ENCODE assay signal across 16 cellular contexts in the genomic region with DNA sequence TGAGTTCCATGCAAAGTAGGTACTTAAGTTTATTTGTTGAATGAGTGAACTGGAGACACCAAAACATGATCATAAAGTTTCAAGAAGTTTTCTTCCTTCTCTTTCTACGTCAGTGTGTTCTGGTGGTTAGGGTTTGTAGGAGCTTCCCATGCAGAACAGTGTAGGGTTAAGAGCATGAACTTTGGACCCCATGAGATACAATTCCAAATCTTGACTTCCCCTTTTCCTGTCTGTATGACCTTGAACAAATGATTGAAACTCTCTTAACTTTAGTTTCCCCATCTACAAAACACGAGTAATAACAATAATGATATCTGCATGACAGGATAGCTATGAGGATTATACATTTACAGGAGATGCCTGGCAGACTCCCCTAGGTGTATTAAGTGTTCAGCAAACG. TPM values are rescaled to one million over a fixed set of nuclear protein-coding genes. Genes with fewer than 3 reads are reported as not detected.
DNase-seq lines count a peak whose midpoint lies in the region; ATAC-seq and TF ChIP-seq lines count a peak whose summit lies in the region.
"Had no signal": no experiment of that assay in that cellular context is flagged by ENCODE, and none has a peak within 500 bp of the region (broad histone marks: within the 10 kb centered on the region; RNA-seq: fewer than 3 reads in every experiment).

No MANE protein-coding gene starts in this region.

- peaks cover 1% of the 10 kb centered on the region for H3K36me3 Mint-ChIP-seq in memory B cell
- H3K36me3 Mint-ChIP-seq: WTC11 had no signal

- ATAC-seq in GM19023 (IDR thresholded peaks at IDR 0.05; ENCODE audit: unreplicated experiment) (peak; percentile 47), HG02610 (IDR thresholded peaks at IDR 0.05; ENCODE audit: unreplicated experiment) (peak; percentile 44), HG03457 (IDR thresholded peaks at IDR 0.05; ENCODE audit: unreplicated experiment) (peak; percentile 45), memory B cell (ENCODE audit: low read depth) (peak; percentile 49)
- ATAC-seq: heart right ventricle, WTC11 had no signal

- H3K36me3 ChIP-seq in adrenal gland (replicated peaks in 1 of 2), result no peaks in the 10 kb centered on the region
- H3K36me3 ChIP-seq: heart right ventricle, SJCRH30 had no signal

- H3K27me3 ChIP-seq in adrenal gland, result no peaks in the 10 kb centered on the region
- H3K27me3 ChIP-seq: SJCRH30 had no signal

- no peak overlapping the region for H3K4me3 Mint-ChIP-seq in memory B cell
- H3K4me3 Mint-ChIP-seq: endodermal cell, WTC11 had no signal

- intact Hi-C loops in adrenal gland (cut with DNase I), result no loop called here

- no peaks in the 10 kb centered on the region for H3K9me3 ChIP-seq in adrenal gland (replicated peaks in 1 of 3)
- H3K9me3 ChIP-seq: heart right ventricle, SJCRH30 had no signal

- WGBS in adrenal gland, 4 donors, result 64 to 69% (median 67%) methylated on average over 3 of the region's 3 CpGs

- no peak for TF ChIP-seq CTCF in adrenal gland (IDR thresholded peaks at IDR 0.05)
- TF ChIP-seq CTCF in foreskin fibroblast (IDR thresholded peaks at IDR 0.05; ENCODE audit: low read depth, low read length), result no peak

- peaks cover 20% of the 10 kb centered on the region for H3K4me1 Mint-ChIP-seq in memory B cell

- no peaks in the 10 kb centered on the region for H3K9me3 Mint-ChIP-seq in memory B cell
- H3K9me3 Mint-ChIP-seq: endodermal cell had no signal

- TF ChIP-seq POLR2A in adrenal gland (IDR thresholded peaks at IDR 0.05), result no peak

- peaks cover 0 to 6% of the 10 kb centered on the region in 2 donors for H3K4me1 ChIP-seq in adrenal gland (replicated peaks in 1 of 2)
- H3K4me1 ChIP-seq: Caco-2, heart right ventricle, SJCRH30 had no signal

- H3K27ac Mint-ChIP-seq in memory B cell, result peak overlapping the region; percentile 69
- H3K27ac Mint-ChIP-seq: endodermal cell, WTC11 had no signal

- H3K4me3 ChIP-seq in adrenal gland (no peak overlapping the region), foreskin fibroblast (ENCODE audit: low read depth in 1 of 2, low read length in 2 of 2) (no peak overlapping the region)
- H3K4me3 ChIP-seq: heart right ventricle, SJCRH30 had no signal

- H3K27ac ChIP-seq in adrenal gland, result no peak overlapping the region
- H3K27ac ChIP-seq: heart right ventricle, SJCRH30 had no signal

- H3K27me3 Mint-ChIP-seq in memory B cell, result no peaks in the 10 kb centered on the region

- DNase-seq in memory B cell (ENCODE audit: low spot score in 2 of 2) (no peak), adrenal gland (no peak), C1 segment of cervical spinal cord (lab: John Stamatoyannopoulos, UW) (no peak), GF-D8 (lab: John Stamatoyannopoulos, UW) (no peak), foreskin fibroblast (no peak)
- DNase-seq: activated T-cell treated with anti-CD3 and anti-CD28 coated beads, Interleukin-2, amount 50 U/mL, for 48 hours; Caco-2; endodermal cell; heart right ventricle; Kasumi-1; NCI-H226; SJCRH30 had no signal

RNA-seq across cellular contexts. Expression of gene TENM4, which starts 41.0 kb away (rescaled TPM):
- 10 to 100 TPM in 4 of 8 donors, 1 to 10 TPM in 4; 3.3 to 24.9 (median 9.6) TPM for total RNA-seq in adrenal gland
- polyA plus RNA-seq in adrenal gland, result 1 to 10 TPM in 2 of 3 donors, under 1 TPM in 1; 0.74 to 3.1 (median 1.6) TPM
